In the genomic region with DNA sequence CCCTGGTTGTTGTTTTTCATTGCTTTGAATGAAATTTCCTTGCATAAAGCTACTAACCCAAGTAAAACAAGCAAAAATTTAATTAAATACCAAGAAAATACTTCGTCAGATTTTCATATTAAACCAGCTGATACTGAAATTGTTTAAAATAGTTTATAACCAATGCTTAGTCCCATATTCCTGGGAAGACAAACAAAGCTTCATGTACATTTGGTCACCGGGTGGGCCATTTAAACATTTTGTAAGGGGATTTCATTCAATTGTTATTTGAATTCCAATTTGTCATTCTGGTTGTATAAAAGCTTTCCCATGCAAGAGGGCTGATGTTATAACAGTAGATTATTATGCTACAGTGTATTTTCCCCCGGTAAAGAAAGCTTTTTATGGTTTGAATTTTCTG, we compare ENCODE assay signal across 2 cellular contexts.
TF ChIP-seq lines count a peak whose summit lies in the region.

No MANE protein-coding gene starts in this region.

TF ChIP-seq in IMR-90, 13 proteins besides CTCF, POLR2A, EP300 and RAD21:
- TF ChIP-seq NFE2L2 (IDR thresholded peaks at IDR 0.05; ENCODE audit: low read depth, low read length) (no peak), BHLHE40 (IDR thresholded peaks at IDR 0.05; ENCODE audit: low read depth, low read length) (no peak), SMC3 (IDR thresholded peaks at IDR 0.05; ENCODE audit: low read depth, low read length) (no peak), MAZ (IDR thresholded peaks at IDR 0.05; ENCODE audit: borderline replicate concordance, low read depth, low read length) (no peak), MAFK (IDR thresholded peaks at IDR 0.05; ENCODE audit: low read depth, low read length) (no peak), CEBPB (IDR thresholded peaks at IDR 0.05; ENCODE audit: low read depth, low read length) (no peak), FOS (IDR thresholded peaks at IDR 0.05; ENCODE audit: low read depth, low read length) (no peak), CHD1 (IDR thresholded peaks at IDR 0.05; ENCODE audit: low read depth, low read length) (no peak), MXI1 (IDR thresholded peaks at IDR 0.05; ENCODE audit: borderline replicate concordance, low read depth, low read length) (no peak), RFX5 (IDR thresholded peaks at IDR 0.05; ENCODE audit: low read depth, low read length) (no peak)
- TF ChIP-seq, protein P1, sequence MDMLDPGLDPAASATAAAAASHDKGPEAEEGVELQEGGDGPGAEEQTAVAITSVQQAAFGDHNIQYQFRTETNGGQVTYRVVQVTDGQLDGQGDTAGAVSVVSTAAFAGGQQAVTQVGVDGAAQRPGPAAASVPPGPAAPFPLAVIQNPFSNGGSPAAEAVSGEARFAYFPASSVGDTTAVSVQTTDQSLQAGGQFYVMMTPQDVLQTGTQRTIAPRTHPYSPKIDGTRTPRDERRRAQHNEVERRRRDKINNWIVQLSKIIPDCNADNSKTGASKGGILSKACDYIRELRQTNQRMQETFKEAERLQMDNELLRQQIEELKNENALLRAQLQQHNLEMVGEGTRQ (IDR thresholded peaks at IDR 0.05; ENCODE audit: low read depth, low read length) = no peak
- TF ChIP-seq, protein P2, sequence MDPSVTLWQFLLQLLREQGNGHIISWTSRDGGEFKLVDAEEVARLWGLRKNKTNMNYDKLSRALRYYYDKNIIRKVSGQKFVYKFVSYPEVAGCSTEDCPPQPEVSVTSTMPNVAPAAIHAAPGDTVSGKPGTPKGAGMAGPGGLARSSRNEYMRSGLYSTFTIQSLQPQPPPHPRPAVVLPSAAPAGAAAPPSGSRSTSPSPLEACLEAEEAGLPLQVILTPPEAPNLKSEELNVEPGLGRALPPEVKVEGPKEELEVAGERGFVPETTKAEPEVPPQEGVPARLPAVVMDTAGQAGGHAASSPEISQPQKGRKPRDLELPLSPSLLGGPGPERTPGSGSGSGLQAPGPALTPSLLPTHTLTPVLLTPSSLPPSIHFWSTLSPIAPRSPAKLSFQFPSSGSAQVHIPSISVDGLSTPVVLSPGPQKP (IDR thresholded peaks at IDR 0.05; ENCODE audit: borderline replicate concordance, low read depth, low read length) = no peak

TF ChIP-seq in GM12878, 131 proteins besides CTCF, POLR2A, EP300 and RAD21:
- TF ChIP-seq EED (IDR thresholded peaks at IDR 0.05; ENCODE audit: low read depth) (no peak), RELA (IDR thresholded peaks at IDR 0.05; ENCODE audit: borderline replicate concordance, partially characterized antibody) (no peak), IKZF2 (IDR thresholded peaks at IDR 0.05) (no peak), MXI1 (IDR thresholded peaks at IDR 0.05; ENCODE audit: low read depth, low read length) (no peak), SP1 (IDR thresholded peaks at IDR 0.05; ENCODE audit: low read depth, low read length) (no peak), ETV6 (conservative IDR thresholded peaks at IDR 0.05 in 1 of 2, IDR thresholded peaks at IDR 0.05 in 1 of 2; ENCODE audit: borderline replicate concordance in 1 of 2, low read depth in 1 of 2) (no peak)
